ENCODE assay signal across 10 cellular contexts in the genomic region with DNA sequence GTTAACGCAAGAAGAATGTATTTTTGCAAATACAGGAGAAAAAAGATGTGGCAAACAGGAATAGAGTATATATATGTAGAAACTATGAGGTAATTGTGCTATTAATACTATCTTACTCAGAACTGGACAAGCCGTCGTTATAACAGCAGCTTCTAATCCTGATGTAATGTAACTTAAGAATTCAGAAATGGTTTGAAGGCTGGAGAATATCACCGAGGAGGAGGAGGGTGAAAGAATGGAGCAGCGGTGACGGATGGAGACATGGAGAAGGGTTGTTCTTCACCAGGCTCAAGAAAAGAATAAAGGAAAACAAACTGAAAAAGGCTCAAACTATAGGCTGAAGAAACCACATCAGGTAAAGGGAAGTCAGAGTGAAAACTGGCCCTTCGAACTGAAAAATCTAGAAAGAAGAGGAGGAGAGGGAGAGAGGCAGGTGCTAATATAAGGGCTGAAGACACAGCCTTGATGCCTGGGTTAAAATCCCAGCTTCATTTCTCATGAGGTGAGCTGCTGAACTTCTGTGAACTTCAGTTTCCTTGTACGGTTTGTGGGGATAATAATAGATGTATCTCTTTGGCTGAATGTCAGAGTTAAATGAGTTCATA. TPM values are rescaled to one million over a fixed set of nuclear protein-coding genes. Genes with fewer than 3 reads are reported as not detected.
DNase-seq lines count a peak whose midpoint lies in the region; ATAC-seq and TF ChIP-seq lines count a peak whose summit lies in the region.
"Had no signal": no experiment of that assay in that cellular context is flagged by ENCODE, and none has a peak within 500 bp of the region (broad histone marks: within the 10 kb centered on the region; RNA-seq: fewer than 3 reads in every experiment).

No MANE protein-coding gene starts in this region.

- ATAC-seq in GM21367 (IDR thresholded peaks at IDR 0.05; ENCODE audit: unreplicated experiment), result peak; percentile 52
- peak; percentile 55 for ATAC-seq in HG03460 (IDR thresholded peaks at IDR 0.05; ENCODE audit: unreplicated experiment)
- ATAC-seq: K562 had no signal

- peak; percentile 69 for DNase-seq in AG10803 (ENCODE audit: low read depth)
- peak; percentile 79 for DNase-seq in fibroblast of the aortic adventitia (ENCODE audit: low read depth)
- DNase-seq in cerebellum (ENCODE audit: low spot score), result no peak
- no peak for DNase-seq in cerebellar cortex (ENCODE audit: low spot score)
- no peak for DNase-seq in activated CD4-positive, CD25-positive, alpha-beta regulatory T cell (lab: John Stamatoyannopoulos, UW)
- no peak for DNase-seq in NCI-H82 (lab: John Stamatoyannopoulos, UW)
- DNase-seq: CD4-positive, alpha-beta T cell had no signal

- H3K4me3 ChIP-seq in AG10803 (ENCODE audit: low read length), result no peak overlapping the region
- H3K4me3 ChIP-seq in fibroblast of the aortic adventitia (ENCODE audit: low read depth, low read length), result no peak overlapping the region
- H3K4me3 ChIP-seq: K562 had no signal

- no peak for TF ChIP-seq CTCF in AG10803 (conservative IDR thresholded peaks at IDR 0.05; ENCODE audit: low read length)
- TF ChIP-seq CTCF in fibroblast of the aortic adventitia (IDR thresholded peaks at IDR 0.05; ENCODE audit: insufficient read depth, low read length), result no peak

RNA-seq across cellular contexts. Expression of a gene that starts 44.0 kb away (rescaled TPM):
- total RNA-seq in fibroblast of the aortic adventitia (ENCODE audit: low replicate concordance) (50.0 and 76.9 TPM in 2 replicates), cerebellum (36.6 TPM)

Comparison
In these comparisons a context has a peak if more than half of its experiments do, and no peak if none do; other contexts are left out.
1. DNase-seq: peak in AG10803 (single experiment) and fibroblast of the aortic adventitia (single experiment); none in cerebellum (single experiment), cerebellar cortex (single experiment), activated CD4-positive, CD25-positive, alpha-beta regulatory T cell (0 of 4) and NCI-H82 (single experiment).